Comparison of ENCODE assay signal across 11 cellular contexts in genomic region chr16:11170696-11171447, GRCh38.
"Had no signal": no experiment of that assay in that cellular context is flagged by ENCODE, and none has a peak within 500 bp of the region (broad histone marks: within the 10 kb centered on the region; RNA-seq: fewer than 3 reads in every experiment).

No MANE protein-coding gene starts in this region.

- H3K4me3 Mint-ChIP-seq: activated T-cell treated with anti-CD3 and anti-CD28 coated beads, Interleukin-2, amount 50 U/mL, for 4 hours; neural crest cell had no signal

- H3K27ac ChIP-seq: coronary artery, epithelial cell of prostate, gastrocnemius medialis, skin epidermis, transverse colon had no signal

- H3K36me3 ChIP-seq: gastrocnemius medialis, transverse colon had no signal

- ATAC-seq: gastrocnemius medialis had no signal

- H3K4me1 Mint-ChIP-seq: neural crest cell had no signal

- H3K9me3 ChIP-seq: gastrocnemius medialis, transverse colon had no signal

- H3K27me3 ChIP-seq: gastrocnemius medialis, transverse colon had no signal

- H3K4me1 ChIP-seq: transverse colon had no signal

- H3K4me3 ChIP-seq: coronary artery, gastrocnemius medialis, skin epidermis, transverse colon had no signal

- DNase-seq: activated T-cell treated with anti-CD3 and anti-CD28 coated beads, Interleukin-2, amount 50 U/mL, for 4 hours; caudate nucleus; effector CD8-positive, alpha-beta T cell; gastrocnemius medialis; mesendoderm; stimulated activated CD4-positive, alpha-beta T cell treated with anti-CD3 and anti-CD28 coated beads, Interleukin-4, amount 100 ng/mL, for 4 hours; transverse colon had no signal

- H3K9me3 Mint-ChIP-seq: activated T-cell treated with anti-CD3 and anti-CD28 coated beads, Interleukin-2, amount 50 U/mL, for 4 hours; neural crest cell had no signal
